ENCODE assay signal across 10 cellular contexts in genomic region chr11:36703055-36703404, GRCh38.
DNase-seq lines count a peak whose midpoint lies in the region; ATAC-seq and TF ChIP-seq lines count a peak whose summit lies in the region.
"Had no signal": no experiment of that assay in that cellular context is flagged by ENCODE, and none has a peak within 500 bp of the region (broad histone marks: within the 10 kb centered on the region; RNA-seq: fewer than 3 reads in every experiment).

No MANE protein-coding gene starts in this region.

- DNase-seq in activated CD8-positive, alpha-beta T cell treated with anti-CD3 and anti-CD28 coated beads for 36 hours: peak; percentile 31
- DNase-seq in activated CD8-positive, alpha-beta T cell treated with anti-CD3 and anti-CD28 coated beads, Interleukin-2, amount 10 ng/mL, durations not matched to agents 7 days and 5 days: no peak
- DNase-seq in GM23338 (ENCODE audit: low spot score) (no peak), T-helper 9 cell (no peak), H7 (no peak)
- DNase-seq in stimulated activated effector memory CD8-positive, alpha-beta T cell treated with anti-CD3 and anti-CD28 coated beads, Interleukin-12 subunit alpha, Interleukin-12 subunit beta, amount 100 ng/mL, for 72 hours (ENCODE audit: low spot score in 2 of 2): no peak
- DNase-seq in activated naive CD4-positive, alpha-beta T cell treated with anti-CD3 and anti-CD28 coated beads, Interleukin-2, amount 50 U/mL, for 16 hours: no peak
- DNase-seq: activated T-cell treated with anti-CD3 and anti-CD28 coated beads, Interleukin-2, amount 50 U/mL, for 4 hours had no signal

- no peaks in the 10 kb centered on the region for H3K36me3 Mint-ChIP-seq in activated CD8-positive, alpha-beta T cell treated with anti-CD3 and anti-CD28 coated beads for 36 hours (ENCODE audit: low read depth)
- no peaks in the 10 kb centered on the region for H3K36me3 Mint-ChIP-seq in activated CD8-positive, alpha-beta T cell treated with anti-CD3 and anti-CD28 coated beads, Interleukin-2, amount 10 ng/mL, durations not matched to agents 7 days and 5 days (ENCODE audit: low read depth)
- no peaks in the 10 kb centered on the region for H3K36me3 Mint-ChIP-seq in GM23338 (ENCODE audit: low read depth)
- no peaks in the 10 kb centered on the region for H3K36me3 Mint-ChIP-seq in stimulated activated effector memory CD8-positive, alpha-beta T cell treated with anti-CD3 and anti-CD28 coated beads, Interleukin-12 subunit alpha, Interleukin-12 subunit beta, amount 100 ng/mL, for 72 hours

- POLR2A ChIA-PET in activated CD8-positive, alpha-beta T cell treated with anti-CD3 and anti-CD28 coated beads for 36 hours (lab: Charles Lee): no interaction called here
- POLR2A ChIA-PET in activated CD8-positive, alpha-beta T cell treated with anti-CD3 and anti-CD28 coated beads, Interleukin-2, amount 10 ng/mL, durations not matched to agents 7 days and 5 days (lab: Charles Lee): no interaction called here

- TF ChIP-seq CTCF in activated CD8-positive, alpha-beta T cell treated with anti-CD3 and anti-CD28 coated beads for 36 hours (IDR thresholded peaks at IDR 0.05): no peak
- no peak for TF ChIP-seq CTCF in GM23338 (conservative IDR thresholded peaks at IDR 0.05; ENCODE audit: low read depth in 2 of 2)

- H3F3A ChIP-seq in GM23338 (replicated peaks; ENCODE audit: low read depth): no peaks in the 10 kb centered on the region

- no peaks in the 10 kb centered on the region for H3K9me2 ChIP-seq in GM23338 (ENCODE audit: insufficient read depth)

- no peaks in the 10 kb centered on the region for H3K9me3 Mint-ChIP-seq in activated CD8-positive, alpha-beta T cell treated with anti-CD3 and anti-CD28 coated beads for 36 hours
- H3K9me3 Mint-ChIP-seq in activated CD8-positive, alpha-beta T cell treated with anti-CD3 and anti-CD28 coated beads, Interleukin-2, amount 10 ng/mL, durations not matched to agents 7 days and 5 days (ENCODE audit: insufficient read depth): no peaks in the 10 kb centered on the region
- no peaks in the 10 kb centered on the region for H3K9me3 Mint-ChIP-seq in GM23338
- H3K9me3 Mint-ChIP-seq in stimulated activated effector memory CD8-positive, alpha-beta T cell treated with anti-CD3 and anti-CD28 coated beads, Interleukin-12 subunit alpha, Interleukin-12 subunit beta, amount 100 ng/mL, for 72 hours: no peaks in the 10 kb centered on the region
- H3K9me3 Mint-ChIP-seq: activated T-cell treated with anti-CD3 and anti-CD28 coated beads, Interleukin-2, amount 50 U/mL, for 4 hours had no signal

- H3K4me1 ChIP-seq in GM23338 (ENCODE audit: insufficient read depth): peaks cover 18% of the 10 kb centered on the region

- peak overlapping the region; percentile 24; the same call in 1 of the 2 replicates for H2AFZ ChIP-seq in GM23338

- intact Hi-C loops in activated CD8-positive, alpha-beta T cell treated with anti-CD3 and anti-CD28 coated beads for 36 hours (cut with micrococcal nuclease): loop anchor here (2.0 kb wide), 1 partner anchor 44 kb away; no protein-coding TSS in a partner anchor

- H3K27me3 ChIP-seq in GM23338 (ENCODE audit: insufficient read depth) (no peaks in the 10 kb centered on the region), H7 (ENCODE audit: control insufficient read depth, insufficient read depth, low read length) (no peaks in the 10 kb centered on the region)

- peak; percentile 37 for ATAC-seq in activated CD8-positive, alpha-beta T cell treated with anti-CD3 and anti-CD28 coated beads for 36 hours
- no peak for ATAC-seq in activated CD8-positive, alpha-beta T cell treated with anti-CD3 and anti-CD28 coated beads, Interleukin-2, amount 10 ng/mL, durations not matched to agents 7 days and 5 days
- ATAC-seq in GM23338 (peak; percentile 39; the same call in 2 of the 3 replicates), HG03342 (IDR thresholded peaks at IDR 0.05; ENCODE audit: unreplicated experiment) (peak; percentile 56)
- peak; percentile 56 for ATAC-seq in stimulated activated effector memory CD8-positive, alpha-beta T cell treated with anti-CD3 and anti-CD28 coated beads, Interleukin-12 subunit alpha, Interleukin-12 subunit beta, amount 100 ng/mL, for 72 hours

- H3K27me3 Mint-ChIP-seq in activated CD8-positive, alpha-beta T cell treated with anti-CD3 and anti-CD28 coated beads for 36 hours: peaks cover 24% of the 10 kb centered on the region
- peaks cover 9% of the 10 kb centered on the region for H3K27me3 Mint-ChIP-seq in activated CD8-positive, alpha-beta T cell treated with anti-CD3 and anti-CD28 coated beads, Interleukin-2, amount 10 ng/mL, durations not matched to agents 7 days and 5 days (ENCODE audit: low read depth)
- no peaks in the 10 kb centered on the region for H3K27me3 Mint-ChIP-seq in GM23338 (ENCODE audit: insufficient read depth, low read depth, poor library complexity)

- no peak overlapping the region for H3K27ac Mint-ChIP-seq in activated CD8-positive, alpha-beta T cell treated with anti-CD3 and anti-CD28 coated beads for 36 hours
- no peak overlapping the region for H3K27ac Mint-ChIP-seq in activated CD8-positive, alpha-beta T cell treated with anti-CD3 and anti-CD28 coated beads, Interleukin-2, amount 10 ng/mL, durations not matched to agents 7 days and 5 days
- no peak overlapping the region for H3K27ac Mint-ChIP-seq in GM23338
- H3K27ac Mint-ChIP-seq in stimulated activated effector memory CD8-positive, alpha-beta T cell treated with anti-CD3 and anti-CD28 coated beads, Interleukin-12 subunit alpha, Interleukin-12 subunit beta, amount 100 ng/mL, for 72 hours: no peak overlapping the region

- no peaks in the 10 kb centered on the region for H3K79me2 ChIP-seq in GM23338 (replicated peaks; ENCODE audit: insufficient read depth)

- CTCF ChIA-PET in activated CD8-positive, alpha-beta T cell treated with anti-CD3 and anti-CD28 coated beads for 36 hours (lab: Charles Lee): interaction anchor here (0.9 to 4.8 kb wide), 15 partner anchors 8 to 411 kb away, joined by 3 to 77 read pairs (median 5); no protein-coding TSS in a partner anchor
- CTCF ChIA-PET in activated CD8-positive, alpha-beta T cell treated with anti-CD3 and anti-CD28 coated beads, Interleukin-2, amount 10 ng/mL, durations not matched to agents 7 days and 5 days (lab: Charles Lee): interaction anchor here (1.2 to 2.8 kb wide), 9 partner anchors 11 to 139 kb away, joined by 3 to 24 read pairs (median 8); no protein-coding TSS in a partner anchor

- no peaks in the 10 kb centered on the region for H4K20me1 ChIP-seq in GM23338 (replicated peaks; ENCODE audit: insufficient read depth)

- H3K4me2 ChIP-seq in GM23338: peak overlapping the region; percentile 13; the same call in 1 of the 2 replicates

- peaks cover 2% of the 10 kb centered on the region for H3K4me1 Mint-ChIP-seq in activated CD8-positive, alpha-beta T cell treated with anti-CD3 and anti-CD28 coated beads for 36 hours (ENCODE audit: low read depth)
- H3K4me1 Mint-ChIP-seq in activated CD8-positive, alpha-beta T cell treated with anti-CD3 and anti-CD28 coated beads, Interleukin-2, amount 10 ng/mL, durations not matched to agents 7 days and 5 days (ENCODE audit: low read depth): no peaks in the 10 kb centered on the region
- H3K4me1 Mint-ChIP-seq in GM23338: peaks cover 42% of the 10 kb centered on the region
- no peaks in the 10 kb centered on the region for H3K4me1 Mint-ChIP-seq in stimulated activated effector memory CD8-positive, alpha-beta T cell treated with anti-CD3 and anti-CD28 coated beads, Interleukin-12 subunit alpha, Interleukin-12 subunit beta, amount 100 ng/mL, for 72 hours

- H3K27ac ChIP-seq in GM23338 (ENCODE audit: low read depth): no peak overlapping the region
- H3K27ac ChIP-seq: GM23248 had no signal

- no peak overlapping the region for H3K4me3 Mint-ChIP-seq in activated CD8-positive, alpha-beta T cell treated with anti-CD3 and anti-CD28 coated beads for 36 hours
- H3K4me3 Mint-ChIP-seq in activated CD8-positive, alpha-beta T cell treated with anti-CD3 and anti-CD28 coated beads, Interleukin-2, amount 10 ng/mL, durations not matched to agents 7 days and 5 days: no peak overlapping the region
- no peak overlapping the region for H3K4me3 Mint-ChIP-seq in GM23338
- H3K4me3 Mint-ChIP-seq in stimulated activated effector memory CD8-positive, alpha-beta T cell treated with anti-CD3 and anti-CD28 coated beads, Interleukin-12 subunit alpha, Interleukin-12 subunit beta, amount 100 ng/mL, for 72 hours: no peak overlapping the region
- H3K4me3 Mint-ChIP-seq: activated T-cell treated with anti-CD3 and anti-CD28 coated beads, Interleukin-2, amount 50 U/mL, for 4 hours had no signal

- H3K4me3 ChIP-seq in GM23338 (no peak overlapping the region), H7 (ENCODE audit: insufficient read depth, low read depth, low read length) (no peak overlapping the region)
- H3K4me3 ChIP-seq: GM23248 had no signal

- H3K36me3 ChIP-seq in GM23338 (ENCODE audit: insufficient read depth): no peaks in the 10 kb centered on the region
- H3K36me3 ChIP-seq in H7 (replicated peaks; ENCODE audit: control insufficient read depth, insufficient read depth, low read length): no peaks in the 10 kb centered on the region
